8 cellular contexts compared by ENCODE assay signal in genomic region chr17:27319536-27320221, GRCh38. TPM values are rescaled to one million over a fixed set of nuclear protein-coding genes. Genes with fewer than 3 reads are reported as not detected.
DNase-seq lines count a peak whose midpoint lies in the region; ATAC-seq and TF ChIP-seq lines count a peak whose summit lies in the region.

No MANE protein-coding gene starts in this region.

- no peak for TF ChIP-seq EP300 in stomach (IDR thresholded peaks at IDR 0.05)

- H3K36me3 ChIP-seq in ascending aorta (peaks cover 22 to 38% of the 10 kb centered on the region in 2 donors), stomach (peaks cover 33 to 45% (median 43%) of the 10 kb centered on the region in 4 donors)

- WGBS in stomach, 5 donors = 8 to 23% (median 20%) methylated on average over 4 of the region's 4 CpGs

- H3K27ac ChIP-seq in ascending aorta (peak overlapping the region; percentile 27 to 70), stomach (peak overlapping the region in 4 of 5 donors; percentile 32 to 86 (median 60))

- ATAC-seq in HG03354 (IDR thresholded peaks at IDR 0.05; ENCODE audit: poor library complexity, severe bottlenecking, unreplicated experiment) = no peak

- H3K27me3 ChIP-seq in ascending aorta (no peaks in the 10 kb centered on the region), stomach (no peaks in the 10 kb centered on the region)

- TF ChIP-seq CTCF in ascending aorta (IDR thresholded peaks at IDR 0.05) (no peak), stomach (IDR thresholded peaks at IDR 0.05) (no peak)

- peaks cover 0 to 28% of the 10 kb centered on the region in 2 donors for H3K4me1 ChIP-seq in ascending aorta
- peaks cover 27 to 55% (median 43%) of the 10 kb centered on the region in 4 donors for H3K4me1 ChIP-seq in stomach

- H3K9me3 ChIP-seq in ascending aorta (no peaks in the 10 kb centered on the region), stomach (no peaks in the 10 kb centered on the region)

- intact Hi-C loops in ascending aorta (cut with DNase I) = no loop called here
- intact Hi-C loops in stomach (cut with DNase I; ENCODE audit: low total_unique reads) = no loop called here

- no peak for TF ChIP-seq POLR2A in stomach (IDR thresholded peaks at IDR 0.05)

- peak; percentile 43 for DNase-seq in LHCN-M2 (ENCODE audit: low read depth)
- DNase-seq in ascending aorta (ENCODE audit: low spot score in 2 of 2) = peak; percentile 54 to 72
- peak; percentile 40 for DNase-seq in inferior parietal cortex (ENCODE audit: extremely low spot score)
- peak; percentile 88 for DNase-seq in stomach
- no peak for DNase-seq in islet precursor cell
- no peak for DNase-seq in epidermal melanocyte (ENCODE audit: insufficient read length, low spot score)
- no peak for DNase-seq in foreskin melanocyte

- H3K4me3 ChIP-seq in ascending aorta = no peak overlapping the region
- H3K4me3 ChIP-seq in stomach = no peak overlapping the region

RNA-seq across cellular contexts. Expression of gene WSB1, which starts 25.8 kb away (rescaled TPM):
- 75.1 and 82.6 TPM in 2 replicates for total RNA-seq in LHCN-M2 (2014; rRNA removed)
- polyA plus RNA-seq in LHCN-M2 (2012) = 21.3 TPM
- 176 TPM for total RNA-seq in ascending aorta
- 100 to 1,000 TPM in 4 of 5 donors, 10 to 100 TPM in 1; 88.3 to 531 (median 194) TPM for total RNA-seq in stomach
- 10 to 100 TPM; 15.7 to 62.5 (median 34.1) TPM for polyA plus RNA-seq in stomach

Comparison
In these comparisons a context has a peak if more than half of its experiments do, and no peak if none do; other contexts are left out.
1. DNase-seq: peak in LHCN-M2 (single experiment), ascending aorta (2 of 2), inferior parietal cortex (single experiment) and stomach (single experiment); none in islet precursor cell (single experiment), epidermal melanocyte (single experiment) and foreskin melanocyte (single experiment).